Comparison of ENCODE assay signal across 23 cellular contexts in genomic region chr7:16299853-16300252, GRCh38.
DNase-seq lines count a peak whose midpoint lies in the region; ATAC-seq, FAIRE-seq and TF ChIP-seq lines count a peak whose summit lies in the region.
"Had no signal": no experiment of that assay in that cellular context is flagged by ENCODE, and none has a peak within 500 bp of the region (broad histone marks: within the 10 kb centered on the region; RNA-seq: fewer than 3 reads in every experiment).

No MANE protein-coding gene starts in this region.

- no peak overlapping the region for H2BK15ac ChIP-seq in IMR-90 (ENCODE audit: low read depth, low read length)

- in situ Hi-C loops in IMR-90 (cut with MboI; ENCODE audit: low sequenced_read_pairs) (no loop called here), GM13977 (cut with MboI; ENCODE audit: low pct_unique_long_range_greater_than_20kb, low sequenced_read_pairs, unreplicated experiment) (no loop called here)

- no peaks in the 10 kb centered on the region for H3K79me1 ChIP-seq in IMR-90 (ENCODE audit: low read depth in 1 of 2, low read length in 2 of 2)

- intact Hi-C loops in IMR-90 (cut with micrococcal nuclease) (no loop called here), colonic mucosa (cut with DNase I) (no loop called here)

- ATAC-seq in IMR-90 (ENCODE audit: low read depth) = peak; percentile 54
- ATAC-seq: T-cell had no signal

- no peaks in the 10 kb centered on the region for H4K20me1 ChIP-seq in IMR-90 (ENCODE audit: insufficient read depth, low read length)
- H4K20me1 ChIP-seq: BLaER1 had no signal

- no CpG with 5 or more reads among the region's 5 CpGs for WGBS in IMR-90 (ENCODE audit: extremely low coverage in 2 of 2, insufficient read length in 1 of 2), 2 experiments

- no peak overlapping the region for H2BK20ac ChIP-seq in IMR-90 (ENCODE audit: low read depth, low read length)

- no peak overlapping the region for H3K9ac ChIP-seq in IMR-90 (ENCODE audit: low read depth, low read length)
- no peak overlapping the region for H3K9ac ChIP-seq in colonic mucosa (ENCODE audit: low read depth in 2 of 2, low read length in 2 of 2)
- H3K9ac ChIP-seq: BLaER1 had no signal

- H4K91ac ChIP-seq in IMR-90 (ENCODE audit: insufficient read depth, low read depth, low read length) = no peak overlapping the region

- H2BK5ac ChIP-seq in IMR-90 (ENCODE audit: low read depth, low read length, poor library complexity, severe bottlenecking) = no peak overlapping the region

- H3K4me3 ChIP-seq in IMR-90 (ENCODE audit: insufficient read depth, low read depth, low read length) = no peak overlapping the region
- H3K4me3 ChIP-seq in fibroblast of villous mesenchyme (ENCODE audit: low read depth, low read length) = no peak overlapping the region
- H3K4me3 ChIP-seq in colonic mucosa = no peak overlapping the region
- H3K4me3 ChIP-seq: BLaER1, SJSA1 had no signal

- FAIRE-seq in D721Med (lab: Jason Lieb, UNC) = peak; percentile 29
- FAIRE-seq: GM12892, GM18507 had no signal

- H4K8ac ChIP-seq in IMR-90 (ENCODE audit: low read depth in 2 of 2, low read length in 2 of 2) = no peak overlapping the region

- H3K4ac ChIP-seq in IMR-90 (ENCODE audit: low read depth, low read length) = no peak overlapping the region

- H2BK120ac ChIP-seq in IMR-90 (ENCODE audit: low read depth, low read length) = no peak overlapping the region

- DNase-seq in D721Med (ENCODE audit: insufficient read length, low spot score) (no peak), IMR-90 (peak; percentile 3), fibroblast of villous mesenchyme (ENCODE audit: low read depth) (peak; percentile 48), DMS 273 treated with DMSO at 0.1 percent for 48 hours (lab: John Stamatoyannopoulos, UW) (no peak), colonic mucosa (no peak), GM13977 (ENCODE audit: low spot score) (no peak), Kasumi-1 (lab: John Stamatoyannopoulos, UW) (no peak)
- DNase-seq: CD4-positive, CD25-positive, alpha-beta regulatory T cell; DND-41; H7; NCI-H1092 treated with DMSO at 0.1 percent for 48 hours; NCI-H1436 treated with DMSO at 0.1 percent for 48 hours; NCI-H187 treated with DMSO at 0.1 percent for 48 hours; NCI-H2107; NCI-H524 treated with DMSO at 0.1 percent for 48 hours; Right ventricle myocardium superior; RPMI8226; T-cell had no signal

- H3K9me1 ChIP-seq in IMR-90 (ENCODE audit: insufficient read depth, low read length) = 0 out of 2 replicates have a peak, but pooled peaks cover 2% of the 10 kb centered on the region

- no peak overlapping the region for H2AFZ ChIP-seq in IMR-90 (replicated peaks; ENCODE audit: low read length, poor library complexity)

- CTCF ChIA-PET in IMR-90 (lab: Yijun Ruan, JAX) = no interaction called here

- no TSS peak for BruUV-seq in IMR-90 (replicated peaks; lab: Mats Ljungman, UMichigan)

- H3K14ac ChIP-seq in IMR-90 (replicated peaks; ENCODE audit: low read depth, low read length) = no peak overlapping the region

- no peak for TF ChIP-seq POLR2A in IMR-90 (IDR thresholded peaks at IDR 0.05; ENCODE audit: low read depth, low read length)

- POLR2A ChIA-PET in IMR-90 (lab: Charles Lee; ENCODE audit: unreplicated experiment) = no interaction called here

- no peak overlapping the region for H3K23ac ChIP-seq in IMR-90 (ENCODE audit: low read depth, low read length)

- no peak overlapping the region for H2AK5ac ChIP-seq in IMR-90 (ENCODE audit: low read depth, low read length)

- H3K27ac ChIP-seq in IMR-90 (ENCODE audit: insufficient read depth, low read length) (no peak overlapping the region), VCaP (peak overlapping the region; percentile 65), colonic mucosa (no peak overlapping the region)
- H3K27ac ChIP-seq: BLaER1, SJSA1 had no signal

- no peak overlapping the region for H4K5ac ChIP-seq in IMR-90 (ENCODE audit: low read depth, low read length)

- TF ChIP-seq CTCF in D721Med (IDR thresholded peaks at IDR 0.05; ENCODE audit: insufficient read depth, missing control alignments) (no peak), IMR-90 (conservative IDR thresholded peaks at IDR 0.05; ENCODE audit: low read depth, low read length) (no peak), VCaP (conservative IDR thresholded peaks at IDR 0.05) (no peak), fibroblast of villous mesenchyme (IDR thresholded peaks at IDR 0.05; ENCODE audit: insufficient read depth, low read depth, low read length) (no peak), colonic mucosa (IDR thresholded peaks at IDR 0.05) (no peak), GM13977 (IDR thresholded peaks at IDR 0.05; ENCODE audit: extremely low read depth, insufficient read depth, missing control alignments) (no peak)

- H3K36me3 ChIP-seq in IMR-90 (ENCODE audit: control insufficient read depth, insufficient read depth, low read length) (no peaks in the 10 kb centered on the region), colonic mucosa (no peaks in the 10 kb centered on the region)
- H3K36me3 ChIP-seq: BLaER1, SJSA1 had no signal

- H3K56ac ChIP-seq in IMR-90 (ENCODE audit: extremely low read depth, insufficient read depth, low read length) = no peak overlapping the region

- H3K4me1 ChIP-seq in IMR-90 (ENCODE audit: control insufficient read depth, insufficient read depth, low read length) = no peaks in the 10 kb centered on the region
- no peaks in the 10 kb centered on the region for H3K4me1 ChIP-seq in colonic mucosa
- H3K4me1 ChIP-seq: BLaER1 had no signal

- H3K9me3 ChIP-seq in IMR-90 (ENCODE audit: control insufficient read depth, insufficient read depth, low read length) (no peaks in the 10 kb centered on the region), colonic mucosa (no peaks in the 10 kb centered on the region)
- H3K9me3 ChIP-seq: BLaER1, SJSA1 had no signal

- H2AK9ac ChIP-seq in IMR-90 (replicated peaks; ENCODE audit: low read depth, low read length, poor library complexity) = no peak overlapping the region

- H3K27me3 ChIP-seq in IMR-90 (ENCODE audit: control insufficient read depth, insufficient read depth, low read length) = no peaks in the 10 kb centered on the region
- H3K27me3 ChIP-seq in colonic mucosa = no peaks in the 10 kb centered on the region
- H3K27me3 ChIP-seq: BLaER1, SJSA1 had no signal

- H3K18ac ChIP-seq in IMR-90 (ENCODE audit: low read depth, low read length) = no peak overlapping the region

- no peak overlapping the region for H3K4me2 ChIP-seq in IMR-90 (ENCODE audit: low read depth, low read length)
- H3K4me2 ChIP-seq: BLaER1 had no signal

- dilution Hi-C loops in IMR-90 (cut with HindIII; ENCODE audit: low sequenced_read_pairs, unreplicated experiment) = no loop called here

- no peak for TF ChIP-seq RAD21 in IMR-90 (IDR thresholded peaks at IDR 0.05; ENCODE audit: low read length)

TF ChIP-seq in IMR-90, 13 proteins besides CTCF, POLR2A, EP300 and RAD21:
- TF ChIP-seq SMC3 (IDR thresholded peaks at IDR 0.05; ENCODE audit: low read depth, low read length) = no peak
- TF ChIP-seq ELK1 (IDR thresholded peaks at IDR 0.05; ENCODE audit: borderline replicate concordance, low read depth, low read length) = no peak

Comparison
In these comparisons a context has a peak if more than half of its experiments do, and no peak if none do; other contexts are left out.
1. DNase-seq: peak in IMR-90 (single experiment) and fibroblast of villous mesenchyme (single experiment); none in D721Med (single experiment), DMS 273 treated with DMSO at 0.1 percent for 48 hours (single experiment), colonic mucosa (single experiment), GM13977 (single experiment) and Kasumi-1 (0 of 2).